1 cellular context compared by ENCODE assay signal in the genomic region with DNA sequence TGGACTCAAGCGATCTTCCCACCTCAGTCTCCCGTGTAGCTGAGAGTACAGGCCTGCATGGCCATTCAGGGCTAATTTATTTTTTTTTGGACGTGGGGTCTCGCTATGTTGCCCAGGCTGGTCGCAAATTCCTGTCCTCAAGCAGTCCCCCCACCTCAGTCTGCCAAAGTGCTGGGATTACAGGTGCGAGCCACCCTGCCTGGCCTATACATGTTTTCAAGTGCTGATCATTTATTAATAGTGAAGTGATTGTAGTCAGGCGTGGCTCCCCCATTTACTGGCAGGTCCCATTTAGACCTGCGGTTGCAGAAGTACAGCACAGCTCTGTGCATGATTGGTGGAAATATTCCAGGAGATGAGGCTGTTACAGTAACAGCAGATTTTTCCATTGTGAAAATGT.
TF ChIP-seq lines count a peak whose summit lies in the region.

No MANE protein-coding gene starts in this region.

TF ChIP-seq in GM23338, 12 proteins besides CTCF, POLR2A, EP300 and RAD21 (continued from another document):
- TF ChIP-seq ZNF462 (CRISPR knock-in tag; IDR thresholded peaks at IDR 0.05) (no peak), EZH2 (IDR thresholded peaks at IDR 0.05; ENCODE audit: low read depth, unreplicated experiment) (no peak), STAT1 (IDR thresholded peaks at IDR 0.05; ENCODE audit: unreplicated experiment) (no peak), EZH2phosphoT487 (IDR thresholded peaks at IDR 0.05; ENCODE audit: unreplicated experiment) (no peak), NANOG (IDR thresholded peaks at IDR 0.05; ENCODE audit: borderline replicate concordance) (no peak), ZNF114 (CRISPR knock-in tag; IDR thresholded peaks at IDR 0.05) (no peak)
- TF ChIP-seq, protein P1, sequence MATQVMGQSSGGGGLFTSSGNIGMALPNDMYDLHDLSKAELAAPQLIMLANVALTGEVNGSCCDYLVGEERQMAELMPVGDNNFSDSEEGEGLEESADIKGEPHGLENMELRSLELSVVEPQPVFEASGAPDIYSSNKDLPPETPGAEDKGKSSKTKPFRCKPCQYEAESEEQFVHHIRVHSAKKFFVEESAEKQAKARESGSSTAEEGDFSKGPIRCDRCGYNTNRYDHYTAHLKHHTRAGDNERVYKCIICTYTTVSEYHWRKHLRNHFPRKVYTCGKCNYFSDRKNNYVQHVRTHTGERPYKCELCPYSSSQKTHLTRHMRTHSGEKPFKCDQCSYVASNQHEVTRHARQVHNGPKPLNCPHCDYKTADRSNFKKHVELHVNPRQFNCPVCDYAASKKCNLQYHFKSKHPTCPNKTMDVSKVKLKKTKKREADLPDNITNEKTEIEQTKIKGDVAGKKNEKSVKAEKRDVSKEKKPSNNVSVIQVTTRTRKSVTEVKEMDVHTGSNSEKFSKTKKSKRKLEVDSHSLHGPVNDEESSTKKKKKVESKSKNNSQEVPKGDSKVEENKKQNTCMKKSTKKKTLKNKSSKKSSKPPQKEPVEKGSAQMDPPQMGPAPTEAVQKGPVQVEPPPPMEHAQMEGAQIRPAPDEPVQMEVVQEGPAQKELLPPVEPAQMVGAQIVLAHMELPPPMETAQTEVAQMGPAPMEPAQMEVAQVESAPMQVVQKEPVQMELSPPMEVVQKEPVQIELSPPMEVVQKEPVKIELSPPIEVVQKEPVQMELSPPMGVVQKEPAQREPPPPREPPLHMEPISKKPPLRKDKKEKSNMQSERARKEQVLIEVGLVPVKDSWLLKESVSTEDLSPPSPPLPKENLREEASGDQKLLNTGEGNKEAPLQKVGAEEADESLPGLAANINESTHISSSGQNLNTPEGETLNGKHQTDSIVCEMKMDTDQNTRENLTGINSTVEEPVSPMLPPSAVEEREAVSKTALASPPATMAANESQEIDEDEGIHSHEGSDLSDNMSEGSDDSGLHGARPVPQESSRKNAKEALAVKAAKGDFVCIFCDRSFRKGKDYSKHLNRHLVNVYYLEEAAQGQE (IDR thresholded peaks at IDR 0.05; ENCODE audit: unreplicated experiment): no peak
TF ChIP-seq in GM23338: peak in this region for 0.
